8 cellular contexts compared by ENCODE assay signal in the genomic region with DNA sequence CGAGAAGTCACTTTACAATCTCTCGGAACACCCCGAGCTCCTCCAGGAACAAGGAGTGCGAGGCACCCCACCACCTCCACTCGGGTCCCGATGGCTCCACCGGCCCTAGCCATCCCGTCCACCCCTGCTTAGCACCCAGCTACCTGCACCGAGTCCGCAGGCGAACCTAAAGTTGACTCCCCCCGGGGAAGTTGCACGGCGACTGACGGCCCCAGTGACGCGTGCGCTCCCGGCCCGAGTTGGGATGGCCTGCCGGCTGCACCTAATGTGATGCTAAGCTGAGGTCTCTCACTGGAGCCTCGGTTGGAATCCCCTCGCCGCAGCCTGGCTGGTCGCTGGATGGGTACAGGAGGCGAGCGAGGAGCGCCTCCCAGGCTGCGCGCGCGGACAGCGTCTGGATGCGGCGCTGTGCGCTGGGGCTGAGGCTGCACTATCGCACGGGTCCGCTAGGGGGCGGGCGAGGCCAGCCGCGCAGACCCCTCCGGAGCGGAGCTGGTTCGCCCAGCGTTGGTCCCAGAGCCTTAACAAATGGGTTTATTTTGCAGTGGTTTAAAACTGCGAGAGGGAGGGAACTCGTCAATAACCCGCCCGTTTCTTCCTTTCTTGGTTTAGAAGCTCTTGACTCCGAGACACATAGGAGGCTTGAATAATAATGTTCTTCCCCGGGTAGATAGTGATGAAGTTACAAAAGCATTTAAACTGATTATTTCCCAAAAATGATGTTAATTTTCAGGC. TPM values are rescaled to one million over a fixed set of nuclear protein-coding genes. Genes with fewer than 3 reads are reported as not detected.
DNase-seq lines count a peak whose midpoint lies in the region; ATAC-seq and TF ChIP-seq lines count a peak whose summit lies in the region.

A gene (minus strand): TSS at position 526 of the 735 bp plus-strand sequence. CDS start 1,426 bp downstream, outside the sequence.

- no peaks in the 10 kb centered on the region for H3K36me3 ChIP-seq in adipocyte (ENCODE audit: control insufficient read depth, insufficient read depth, low read length, severe bottlenecking)
- no peaks in the 10 kb centered on the region for H3K36me3 ChIP-seq in right atrium auricular region
- no peaks in the 10 kb centered on the region for H3K36me3 ChIP-seq in rectal smooth muscle tissue (ENCODE audit: control insufficient read depth, insufficient read depth, low read length)

- H3K27ac ChIP-seq in right atrium auricular region (no peak within 1 kb of the TSS), rectal smooth muscle tissue (ENCODE audit: low read depth, low read length) (no peak within 1 kb of the TSS)

- H3K9me3 ChIP-seq in adipocyte (ENCODE audit: control insufficient read depth, low read length) (no peaks in the 10 kb centered on the region), right atrium auricular region (no peaks in the 10 kb centered on the region)

- peak within 1 kb of the TSS; percentile 81 for H3K4me3 ChIP-seq in adipocyte (ENCODE audit: low read length)
- peak within 1 kb of the TSS; percentile 18 to 42 for H3K4me3 ChIP-seq in right atrium auricular region
- peak within 1 kb of the TSS; percentile 44 for H3K4me3 ChIP-seq in rectal smooth muscle tissue (ENCODE audit: low read length)

- H3K4me1 ChIP-seq in adipocyte (ENCODE audit: control insufficient read depth, insufficient read depth, low read length) (peaks cover 26% of the 10 kb centered on the region), right atrium auricular region (peaks cover 0 to 26% of the 10 kb centered on the region in 2 donors), rectal smooth muscle tissue (ENCODE audit: control insufficient read depth, insufficient read depth, low read length) (no peaks in the 10 kb centered on the region)

- H3K9ac ChIP-seq in adipocyte (ENCODE audit: low read length) (peak within 1 kb of the TSS; percentile 72), rectal smooth muscle tissue (ENCODE audit: low read length) (no peak within 1 kb of the TSS)

- H3K27me3 ChIP-seq in adipocyte (replicated peaks; ENCODE audit: control insufficient read depth, insufficient read depth, low read length): peaks cover 4% of the 10 kb centered on the region
- peaks cover 0 to 7% of the 10 kb centered on the region in 2 donors for H3K27me3 ChIP-seq in right atrium auricular region
- peaks cover 19% of the 10 kb centered on the region for H3K27me3 ChIP-seq in rectal smooth muscle tissue (ENCODE audit: control insufficient read depth, insufficient read depth, low read length)

- TF ChIP-seq CTCF in right atrium auricular region (IDR thresholded peaks at IDR 0.05): peak; percentile 98 to 100

- peak; percentile 95 for DNase-seq in EH (ENCODE audit: low read depth)
- peak; percentile 31 for DNase-seq in HPDE6-E6E7 (ENCODE audit: extremely low spot score)
- peak; percentile 63 for DNase-seq in SHP77 treated with DMSO at 0.1 percent for 48 hours (lab: John Stamatoyannopoulos, UW)
- DNase-seq in adipocyte (ENCODE audit: low read depth): peak; percentile 93
- DNase-seq in right atrium auricular region (ENCODE audit: low spot score): no peak
- DNase-seq in NCI-H146 treated with DMSO at 0.1 percent for 48 hours (lab: John Stamatoyannopoulos, UW; ENCODE audit: unreplicated experiment): no peak

- peak; percentile 75 for ATAC-seq in GM21367 (IDR thresholded peaks at IDR 0.05; ENCODE audit: unreplicated experiment)

RNA-seq across cellular contexts. Expression of the gene that starts here (rescaled TPM):
- under 1 TPM; 0.47 to 0.52 TPM for total RNA-seq in right atrium auricular region

Comparison
In these comparisons a context has a peak if more than half of its experiments do, and no peak if none do; other contexts are left out.
1. DNase-seq: peak in EH (single experiment), HPDE6-E6E7 (single experiment), SHP77 treated with DMSO at 0.1 percent for 48 hours (single experiment) and adipocyte (single experiment); none in right atrium auricular region (single experiment) and NCI-H146 treated with DMSO at 0.1 percent for 48 hours (single experiment).
2. H3K4me3 ChIP-seq: peak in every context shown above with its lines; median percentile 81 in adipocyte; 44 in rectal smooth muscle tissue; 30 in right atrium auricular region.